13 cellular contexts compared by ENCODE assay signal in genomic region chr6:14228571-14228970, GRCh38.
DNase-seq lines count a peak whose midpoint lies in the region; ATAC-seq lines count a peak whose summit lies in the region.
"Had no signal": no experiment of that assay in that cellular context is flagged by ENCODE, and none has a peak within 500 bp of the region (broad histone marks: within the 10 kb centered on the region; RNA-seq: fewer than 3 reads in every experiment).

No MANE protein-coding gene starts in this region.

- H3K9ac ChIP-seq in GM23248, result no peak overlapping the region

- no peaks in the 10 kb centered on the region for H3K36me3 Mint-ChIP-seq in activated T-cell treated with anti-CD3 and anti-CD28 coated beads, Interleukin-2, amount 50 U/mL, for 24 hours (ENCODE audit: low read depth)
- H3K36me3 Mint-ChIP-seq in effector memory CD8-positive, alpha-beta T cell (ENCODE audit: insufficient read depth), result no peaks in the 10 kb centered on the region
- H3K36me3 Mint-ChIP-seq: CD4-positive, CD25-positive, alpha-beta regulatory T cell had no signal

- H3K4me3 ChIP-seq in GM23248, result no peak overlapping the region

- no peaks in the 10 kb centered on the region for H3K27me3 ChIP-seq in GM23248 (replicated peaks; ENCODE audit: insufficient read depth)
- H3K27me3 ChIP-seq: brain microvascular endothelial cell had no signal

- no peak overlapping the region for H3K27ac ChIP-seq in GM23248
- H3K27ac ChIP-seq: brain microvascular endothelial cell had no signal

- H3K9me2 ChIP-seq in GM23248 (ENCODE audit: insufficient read depth), result no peaks in the 10 kb centered on the region

- H3K4me1 ChIP-seq in GM23248 (ENCODE audit: insufficient read depth), result no peaks in the 10 kb centered on the region

- peaks cover 4% of the 10 kb centered on the region for H3K9me3 Mint-ChIP-seq in activated T-cell treated with anti-CD3 and anti-CD28 coated beads, Interleukin-2, amount 50 U/mL, for 24 hours
- H3K9me3 Mint-ChIP-seq in effector memory CD8-positive, alpha-beta T cell, result no peaks in the 10 kb centered on the region
- H3K9me3 Mint-ChIP-seq: activated B cell treated with CpG ODN at 0.5 μM for 24 hours had no signal

- peak overlapping the region; percentile 39 for H3K27ac Mint-ChIP-seq in activated T-cell treated with anti-CD3 and anti-CD28 coated beads, Interleukin-2, amount 50 U/mL, for 24 hours
- no peak overlapping the region for H3K27ac Mint-ChIP-seq in effector memory CD8-positive, alpha-beta T cell
- H3K27ac Mint-ChIP-seq: activated B cell treated with CpG ODN at 0.5 μM for 24 hours had no signal

- no peak overlapping the region for H3K4me2 ChIP-seq in GM23248 (ENCODE audit: unreplicated experiment)

- no peaks in the 10 kb centered on the region for H4K20me1 ChIP-seq in GM23248 (ENCODE audit: insufficient read depth)

- in situ Hi-C loops in GM23248 (cut with MboI), result no loop called here

- WGBS in GM23248 (ENCODE audit: low coverage in 1 of 2, low lambda C conversion rate in 2 of 2, missing lambda C conversion rate in 2 of 2), 2 experiments, result 27 to 28% methylated on average over 7 of the region's 7 CpGs

- no peaks in the 10 kb centered on the region for H3K27me3 Mint-ChIP-seq in activated T-cell treated with anti-CD3 and anti-CD28 coated beads, Interleukin-2, amount 50 U/mL, for 24 hours
- peaks cover 0 to 10% of the 10 kb centered on the region in 2 donors for H3K27me3 Mint-ChIP-seq in effector memory CD8-positive, alpha-beta T cell
- H3K27me3 Mint-ChIP-seq: activated B cell treated with CpG ODN at 0.5 μM for 24 hours had no signal

- H3K4me1 Mint-ChIP-seq in activated T-cell treated with anti-CD3 and anti-CD28 coated beads, Interleukin-2, amount 50 U/mL, for 24 hours (ENCODE audit: low read depth), result peaks cover 29% of the 10 kb centered on the region
- no peaks in the 10 kb centered on the region for H3K4me1 Mint-ChIP-seq in effector memory CD8-positive, alpha-beta T cell (ENCODE audit: low read depth in 2 of 2)

- H2AFZ ChIP-seq in GM23248, result no peak overlapping the region

- DNase-seq in AG20443 (ENCODE audit: low spot score), result peak; percentile 81
- peak; percentile 86 for DNase-seq in GM23248
- peak; percentile 58 for DNase-seq in activated T-cell treated with anti-CD3 and anti-CD28 coated beads, Interleukin-2, amount 50 U/mL, for 24 hours
- DNase-seq in renal cortical epithelial cell (ENCODE audit: low read depth), result peak; percentile 82
- DNase-seq in effector memory CD8-positive, alpha-beta T cell, result no peak
- no peak for DNase-seq in dedifferentiated amniotic fluid mesenchymal stem cell (ENCODE audit: extremely low spot score)
- DNase-seq: activated B cell treated with CpG ODN at 0.5 μM for 24 hours; brain microvascular endothelial cell; CD4-positive, CD25-positive, alpha-beta regulatory T cell; left cardiac atrium; SHP77 treated with DMSO at 0.1 percent for 48 hours had no signal

- H3K9me3 ChIP-seq in GM23248 (ENCODE audit: low read depth), result no peaks in the 10 kb centered on the region

- no peak for ATAC-seq in HG02588 (IDR thresholded peaks at IDR 0.05; ENCODE audit: unreplicated experiment)
- no peak for ATAC-seq in effector memory CD8-positive, alpha-beta T cell (replicated peaks)
- ATAC-seq in GM18519 (IDR thresholded peaks at IDR 0.05; ENCODE audit: low FRiP score, unreplicated experiment), result no peak
- ATAC-seq: left cardiac atrium had no signal

- no peaks in the 10 kb centered on the region for H3K79me2 ChIP-seq in GM23248 (ENCODE audit: insufficient read depth)

- no peak overlapping the region for H3K4me3 Mint-ChIP-seq in activated T-cell treated with anti-CD3 and anti-CD28 coated beads, Interleukin-2, amount 50 U/mL, for 24 hours
- no peak overlapping the region for H3K4me3 Mint-ChIP-seq in effector memory CD8-positive, alpha-beta T cell
- H3K4me3 Mint-ChIP-seq: activated B cell treated with CpG ODN at 0.5 μM for 24 hours; CD4-positive, CD25-positive, alpha-beta regulatory T cell had no signal

- H3F3A ChIP-seq in GM23248 (ENCODE audit: insufficient read depth), result no peaks in the 10 kb centered on the region

- H3K36me3 ChIP-seq in GM23248 (ENCODE audit: low read depth), result no peaks in the 10 kb centered on the region
- H3K36me3 ChIP-seq: brain microvascular endothelial cell had no signal

Comparison
In these comparisons a context has a peak if more than half of its experiments do, and no peak if none do; other contexts are left out.
1. DNase-seq: peak in AG20443 (single experiment), GM23248 (single experiment), activated T-cell treated with anti-CD3 and anti-CD28 coated beads, Interleukin-2, amount 50 U/mL, for 24 hours (single experiment) and renal cortical epithelial cell (single experiment); none in effector memory CD8-positive, alpha-beta T cell (0 of 3) and dedifferentiated amniotic fluid mesenchymal stem cell (single experiment).